ENCODE assay signal across 9 cellular contexts in the genomic region with DNA sequence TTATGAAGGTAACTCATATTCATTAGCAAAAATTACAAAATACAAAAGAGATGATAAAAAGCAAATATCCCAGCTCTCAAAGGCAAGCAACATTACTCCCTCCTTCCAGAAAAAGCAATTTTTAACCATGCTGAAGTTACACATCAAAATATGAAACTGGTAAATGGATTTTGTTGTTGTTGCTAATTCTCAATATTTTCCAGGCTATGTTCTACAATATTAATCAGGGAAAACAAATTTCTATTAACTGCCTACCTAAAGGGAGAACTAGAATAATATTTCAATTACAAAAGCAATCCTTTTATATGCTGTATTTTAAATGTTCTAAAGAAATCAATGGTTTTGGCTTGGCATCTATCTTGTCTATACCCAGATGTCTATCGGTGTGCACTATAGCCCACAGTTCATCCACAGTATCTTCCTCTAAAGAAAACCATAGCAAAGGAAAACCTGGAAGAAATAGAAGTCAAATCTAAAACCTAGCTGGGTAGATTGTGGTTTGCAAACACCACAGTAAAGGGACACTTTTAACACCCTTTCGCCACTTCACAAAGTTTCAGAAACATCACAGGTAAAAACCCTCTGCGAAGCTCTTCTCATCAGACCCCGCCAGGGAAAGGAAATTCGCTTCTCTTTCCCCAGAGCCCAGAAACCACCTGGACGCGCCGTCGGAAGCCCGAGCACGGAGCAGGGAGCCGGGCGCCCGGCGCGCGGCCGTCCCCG. TPM values are rescaled to one million over a fixed set of nuclear protein-coding genes. Genes with fewer than 3 reads are reported as not detected.
A peak's percentile ranks its signal among the peaks of the same experiment; 100 is the strongest.
DNase-seq lines count a peak whose midpoint lies in the region; ATAC-seq, FAIRE-seq and TF ChIP-seq lines count a peak whose summit lies in the region.
"Had no signal": no experiment of that assay in that cellular context is flagged by ENCODE, and none has a peak within 500 bp of the region (broad histone marks: within the 10 kb centered on the region; RNA-seq: fewer than 3 reads in every experiment).

No MANE protein-coding gene starts in this region.

- no peaks in the 10 kb centered on the region for H4K20me1 ChIP-seq in HepG2 (ENCODE audit: insufficient read depth, low read length)

- intact Hi-C loops in activated T-helper 1 cell treated with anti-CD3 and anti-CD28 coated beads, Interleukin-12 subunit alpha, Interleukin-12 subunit beta, Interleukin-2, Interleukin-4 antibody, amounts not matched to agents 30 ng/mL and 10 ng/mL and 1 ng/mL, durations not matched to agents 14 hours and 24 hours and 36 hours (cut with micrococcal nuclease): loop anchor here (1.0 to 5.0 kb wide), 3 partner anchors 17 to 272 kb away; a partner anchor contains a TSS
- intact Hi-C loops in HepG2 (cut with micrococcal nuclease; ENCODE audit: unreplicated experiment) (no loop called here), uterus (cut with DNase I; ENCODE audit: low total_unique reads) (no loop called here)

- no peaks in the 10 kb centered on the region for H3K9me3 Mint-ChIP-seq in activated T-helper 1 cell treated with anti-CD3 and anti-CD28 coated beads, Interleukin-12 subunit alpha, Interleukin-12 subunit beta, Interleukin-2, Interleukin-4 antibody, amounts not matched to agents 30 ng/mL and 10 ng/mL and 1 ng/mL, durations not matched to agents 14 hours and 24 hours and 36 hours

- TF ChIP-seq RAD21 in HepG2 (CRISPR knock-in tag; IDR thresholded peaks at IDR 0.05): no peak

- no peak for TF ChIP-seq EP300 in HepG2 (IDR thresholded peaks at IDR 0.05; ENCODE audit: low read depth in 2 of 2, low read length in 2 of 2)
- no peak for TF ChIP-seq EP300 in HepG2 (CRISPR knock-in tag; IDR thresholded peaks at IDR 0.05; ENCODE audit: borderline replicate concordance)

- WGBS in HepG2 (ENCODE audit: low lambda C conversion rate): 61% methylated on average over 19 of the region's 19 CpGs

- BruUV-seq in HepG2 (replicated peaks; lab: Mats Ljungman, UMichigan): no TSS peak

- peak; percentile 14 for ATAC-seq in GM19351 (IDR thresholded peaks at IDR 0.05; ENCODE audit: unreplicated experiment)
- ATAC-seq in HG02852 (IDR thresholded peaks at IDR 0.05; ENCODE audit: unreplicated experiment): peak; percentile 7
- ATAC-seq in HepG2: no peak

- no peaks in the 10 kb centered on the region for H3K27me3 Mint-ChIP-seq in activated T-helper 1 cell treated with anti-CD3 and anti-CD28 coated beads, Interleukin-12 subunit alpha, Interleukin-12 subunit beta, Interleukin-2, Interleukin-4 antibody, amounts not matched to agents 30 ng/mL and 10 ng/mL and 1 ng/mL, durations not matched to agents 14 hours and 24 hours and 36 hours (ENCODE audit: insufficient read depth)

- H3K27me3 ChIP-seq in HepG2 (ENCODE audit: control insufficient read depth in 1 of 2, insufficient read depth in 2 of 2, low read length in 2 of 2): peaks cover 0 to 30% of the 10 kb centered on the region in 2 experiments; a peak in 4 of 5 replicates
- H3K27me3 ChIP-seq in uterus: no peaks in the 10 kb centered on the region

- CTCF ChIA-PET in HepG2 (lab: Yijun Ruan, JAX; ENCODE audit: low intra/inter-chr PET ratio, low total read pairs): no interaction called here

- in situ Hi-C loops in HepG2 (cut with HindIII; ENCODE audit: extremely low pct_ligation_motif_present, low pct_unique_long_range_greater_than_20kb): no loop called here

- POLR2A ChIA-PET in HepG2 (lab: Yijun Ruan, JAX): no interaction called here

- peaks cover 63% of the 10 kb centered on the region for H3K4me1 Mint-ChIP-seq in activated T-helper 1 cell treated with anti-CD3 and anti-CD28 coated beads, Interleukin-12 subunit alpha, Interleukin-12 subunit beta, Interleukin-2, Interleukin-4 antibody, amounts not matched to agents 30 ng/mL and 10 ng/mL and 1 ng/mL, durations not matched to agents 14 hours and 24 hours and 36 hours (ENCODE audit: low read depth)

- FAIRE-seq in HepG2 (lab: Jason Lieb, UNC) (no peak), GM12892 (lab: Jason Lieb, UNC) (no peak)
- FAIRE-seq: islet of Langerhans had no signal

- no peaks in the 10 kb centered on the region for H3K9me3 ChIP-seq in HepG2 (ENCODE audit: low read length)
- no peaks in the 10 kb centered on the region for H3K9me3 ChIP-seq in uterus

- H3K9ac ChIP-seq in HepG2 (ENCODE audit: insufficient read depth, low read depth, low read length): no peak overlapping the region

- H3K27ac Mint-ChIP-seq in activated T-helper 1 cell treated with anti-CD3 and anti-CD28 coated beads, Interleukin-12 subunit alpha, Interleukin-12 subunit beta, Interleukin-2, Interleukin-4 antibody, amounts not matched to agents 30 ng/mL and 10 ng/mL and 1 ng/mL, durations not matched to agents 14 hours and 24 hours and 36 hours: peak overlapping the region; percentile 49

- no peak overlapping the region for H2AFZ ChIP-seq in HepG2 (ENCODE audit: low read length)

- H3K36me3 ChIP-seq in HepG2 (replicated peaks in 1 of 2; ENCODE audit: control insufficient read depth in 1 of 2, insufficient read depth in 2 of 2, low read length in 2 of 2) (no peaks in the 10 kb centered on the region), uterus (no peaks in the 10 kb centered on the region)

- H3K27ac ChIP-seq in HepG2 (ENCODE audit: extremely low read length, insufficient read depth, low read length): no peak overlapping the region
- peak overlapping the region; percentile 94 to 95 for H3K27ac ChIP-seq in uterus

- TF ChIP-seq POLR2A in HepG2 (IDR thresholded peaks at IDR 0.05; ENCODE audit: insufficient read depth in 1 of 2, low read depth in 2 of 2, low read length in 2 of 2) (no peak), uterus (IDR thresholded peaks at IDR 0.05) (no peak), GM12892 (IDR thresholded peaks at IDR 0.05; ENCODE audit: low read depth, low read length) (no peak), erythroblast (IDR thresholded peaks at IDR 0.05; ENCODE audit: low read length) (no peak)

- H3K4me1 ChIP-seq in HepG2 (ENCODE audit: insufficient read depth, low read length) (no peaks in the 10 kb centered on the region), uterus (no peaks in the 10 kb centered on the region)

- TF ChIP-seq CTCF in HepG2 (CRISPR knock-in tag; IDR thresholded peaks at IDR 0.05): no peak
- no peak for TF ChIP-seq CTCF in uterus (IDR thresholded peaks at IDR 0.05)

- H3K4me3 Mint-ChIP-seq in activated T-helper 1 cell treated with anti-CD3 and anti-CD28 coated beads, Interleukin-12 subunit alpha, Interleukin-12 subunit beta, Interleukin-2, Interleukin-4 antibody, amounts not matched to agents 30 ng/mL and 10 ng/mL and 1 ng/mL, durations not matched to agents 14 hours and 24 hours and 36 hours: peak overlapping the region; percentile 75

- H3K4me3 ChIP-seq in HepG2 (replicated peaks in 1 of 3; ENCODE audit: insufficient read depth in 1 of 3, low read depth in 2 of 3, low read length in 3 of 3) (peak overlapping the region in 1 of 3 experiments; percentile 37; a peak in 1 of 6 replicates), uterus (peak overlapping the region; percentile 66 to 79)

- no peaks in the 10 kb centered on the region for H3K79me2 ChIP-seq in HepG2 (ENCODE audit: insufficient read depth, low read length)

- no peak for DNase-seq in activated T-helper 1 cell treated with anti-CD3 and anti-CD28 coated beads, Interleukin-12 subunit alpha, Interleukin-12 subunit beta, Interleukin-2, Interleukin-4 antibody, amounts not matched to agents 30 ng/mL and 10 ng/mL and 1 ng/mL, durations not matched to agents 14 hours and 24 hours and 36 hours (ENCODE audit: low spot score)
- DNase-seq in HepG2 (ENCODE audit: low spot score): no peak
- no peak for DNase-seq in uterus
- no peak for DNase-seq in NCI-H2107 (lab: John Stamatoyannopoulos, UW)
- no peak for DNase-seq in GM12892 (ENCODE audit: insufficient read length)
- no peak for DNase-seq in erythroblast (lab: John Stamatoyannopoulos, UW)

- no peak overlapping the region for H3K4me2 ChIP-seq in HepG2 (ENCODE audit: low read depth, low read length)

- H3K36me3 Mint-ChIP-seq in activated T-helper 1 cell treated with anti-CD3 and anti-CD28 coated beads, Interleukin-12 subunit alpha, Interleukin-12 subunit beta, Interleukin-2, Interleukin-4 antibody, amounts not matched to agents 30 ng/mL and 10 ng/mL and 1 ng/mL, durations not matched to agents 14 hours and 24 hours and 36 hours (ENCODE audit: low read depth): peaks cover 47% of the 10 kb centered on the region

TF ChIP-seq in HepG2, 621 proteins besides CTCF, POLR2A, EP300 and RAD21:
- TF ChIP-seq ZNF282 (IDR thresholded peaks at IDR 0.05; ENCODE audit: partially characterized antibody) (no peak), CBX2 (IDR thresholded peaks at IDR 0.05; ENCODE audit: low read depth, low read length) (0 out of 2 replicates have a peak, but pooled peaks have one; percentile 51), CBX2 (CRISPR knock-in tag; IDR thresholded peaks at IDR 0.05; ENCODE audit: low read depth) (no peak)
TF ChIP-seq in HepG2: peak in this region for 1.

RNA-seq across cellular contexts. Expression of a gene that starts 32.0 kb away (rescaled TPM):
- 21.5 and 27.2 TPM in 2 replicates for total RNA-seq in activated T-helper 1 cell treated with anti-CD3 and anti-CD28 coated beads, Interleukin-12 subunit alpha, Interleukin-12 subunit beta, Interleukin-2, Interleukin-4 antibody, amounts not matched to agents 30 ng/mL and 10 ng/mL and 1 ng/mL, durations not matched to agents 14 hours and 24 hours and 36 hours
- total RNA-seq in HepG2 (2016; rRNA removed; fragmentation: Illumina TruSeq; extraction: Trizol) (not detected in 2 replicates), uterus (10 to 100 TPM; 25.4 to 79.1 (median 36.5) TPM)
- total RNA-seq in HepG2 (2016; cell fraction: cytosol; rRNA removed; fragmentation: Illumina TruSeq; extraction: Trizol; ENCODE audit: low read depth): not detected in 2 replicates
- total RNA-seq in HepG2 (2016; cell fraction: insoluble cytoplasmic fraction; rRNA removed; fragmentation: Illumina TruSeq; extraction: Trizol): not detected in 2 replicates
- not detected in 2 replicates for total RNA-seq in HepG2 (2016; cell fraction: membrane; rRNA removed; fragmentation: Illumina TruSeq; extraction: Trizol)
- total RNA-seq in HepG2 (2016; cell fraction: nucleus; rRNA removed; fragmentation: Illumina TruSeq; extraction: Trizol): not detected in 2 replicates
- 0.03 TPM in 1 of 2 replicates, not detected in the other for polyA plus RNA-seq in HepG2 (2011; rRNA removed)
- polyA plus RNA-seq in HepG2 (2011; cell fraction: cytosol; rRNA removed): 0.14 TPM in 1 of 2 replicates, not detected in the other
- polyA plus RNA-seq in HepG2 (2011; cell fraction: nucleus; rRNA removed): not detected in 2 replicates
- polyA plus RNA-seq in HepG2 (2012): 0.05 TPM in 1 of 2 replicates, not detected in the other
- not detected in 2 replicates for polyA plus RNA-seq in HepG2 (2016; cell fraction: cytosol; fragmentation: Illumina TruSeq; extraction: Trizol; ENCODE audit: low read depth)
- not detected in 2 replicates for polyA plus RNA-seq in HepG2 (2016; cell fraction: insoluble cytoplasmic fraction; fragmentation: Illumina TruSeq; extraction: Trizol; ENCODE audit: low read depth)
- not detected in 2 replicates for polyA plus RNA-seq in HepG2 (2016; cell fraction: membrane; fragmentation: Illumina TruSeq; extraction: Trizol; ENCODE audit: low read depth)
- polyA plus RNA-seq in HepG2 (2016; cell fraction: nucleus; fragmentation: Illumina TruSeq; extraction: Trizol; ENCODE audit: insufficient read depth, low read depth): not detected in 2 replicates
- polyA minus RNA-seq in HepG2 (2011; rRNA and poly(A)+ RNA removed; ENCODE audit: low replicate concordance): 9.2 TPM in 1 of 2 replicates, not detected in the other
- polyA minus RNA-seq in HepG2 (2011; cell fraction: cytosol; rRNA and poly(A)+ RNA removed): not detected in 2 replicates
- polyA minus RNA-seq in HepG2 (2011; cell fraction: nucleus; rRNA and poly(A)+ RNA removed): 0.26 TPM in 1 of 2 replicates, not detected in the other
- 5.0 TPM for polyA plus RNA-seq in GM12892 (2012; ENCODE audit: missing spikeins)

Comparison
In these comparisons a context has a peak if more than half of its experiments do, and no peak if none do; other contexts are left out.
1. RNA of a gene that starts 32.0 kb away (total RNA-seq): 25.4 to 79.1 TPM in uterus and 21.5 to 27.2 TPM in activated T-helper 1 cell treated with anti-CD3 and anti-CD28 coated beads, Interleukin-12 subunit alpha, Interleukin-12 subunit beta, Interleukin-2, Interleukin-4 antibody, amounts not matched to agents 30 ng/mL and 10 ng/mL and 1 ng/mL, durations not matched to agents 14 hours and 24 hours and 36 hours; not detected in HepG2; every median in the first group is over 10 times any median in the second.